13 cellular contexts compared by ENCODE assay signal in the genomic region with DNA sequence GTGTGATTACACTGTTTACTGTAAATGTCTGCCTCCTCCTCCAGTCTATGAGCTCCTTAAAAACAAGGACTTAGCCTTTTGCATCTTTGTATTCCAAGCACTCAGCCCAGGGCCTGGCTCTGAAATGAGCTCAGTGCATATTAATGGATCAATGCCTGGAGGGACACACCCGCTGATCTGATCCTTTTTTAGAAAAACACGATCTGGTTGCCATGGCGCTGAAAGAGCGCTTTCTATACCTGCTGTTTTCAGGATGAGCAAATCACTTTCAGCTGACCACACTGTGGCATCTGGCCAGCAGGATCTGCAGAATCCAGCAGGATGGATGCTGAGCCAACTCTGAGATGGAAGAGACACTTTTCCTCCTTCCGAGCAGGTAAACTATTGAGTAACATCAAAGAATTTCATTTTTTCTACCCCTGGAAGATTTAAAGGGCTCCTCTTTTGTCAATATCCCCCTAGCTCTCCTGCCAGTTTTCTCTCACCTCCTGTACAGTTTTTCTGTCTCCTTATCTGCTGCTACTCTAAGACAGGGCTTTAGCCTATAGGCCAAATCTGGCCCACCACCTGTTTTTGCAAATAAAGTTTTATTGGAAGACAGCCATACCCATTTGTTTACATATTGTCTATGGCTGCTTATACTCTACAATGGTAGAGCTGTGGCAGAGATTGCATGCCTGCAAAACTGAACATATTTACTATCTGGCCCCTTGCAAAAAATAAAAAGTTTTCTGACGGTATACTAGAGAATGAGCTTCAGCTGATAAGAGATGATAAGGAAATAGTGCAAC. TPM values are rescaled to one million over a fixed set of nuclear protein-coding genes. Genes with fewer than 3 reads are reported as not detected.
DNase-seq lines count a peak whose midpoint lies in the region; ATAC-seq and TF ChIP-seq lines count a peak whose summit lies in the region.
"Had no signal": no experiment of that assay in that cellular context is flagged by ENCODE, and none has a peak within 500 bp of the region (broad histone marks: within the 10 kb centered on the region; RNA-seq: fewer than 3 reads in every experiment).

No MANE protein-coding gene starts in this region.

- ATAC-seq in RWPE2 (ENCODE audit: low read depth): peak; percentile 85
- peak; percentile 89 for ATAC-seq in foreskin keratinocyte
- no peak for ATAC-seq in GM19324 (IDR thresholded peaks at IDR 0.05; ENCODE audit: low FRiP score, unreplicated experiment)
- ATAC-seq in HG02798 (IDR thresholded peaks at IDR 0.05; ENCODE audit: poor library complexity, unreplicated experiment): no peak
- ATAC-seq: T-helper 17 cell had no signal

- H3K27ac ChIP-seq in RWPE2 (ENCODE audit: poor library complexity, severe bottlenecking) (peak overlapping the region; percentile 2), foreskin keratinocyte (no peak overlapping the region), coronary artery (no peak overlapping the region)
- H3K27ac ChIP-seq: colonic mucosa had no signal

- DNase-seq in NCI-H82 (lab: John Stamatoyannopoulos, UW): peak; percentile 12
- no peak for DNase-seq in NCI-H82 treated with DMSO at 0.1 percent for 48 hours (lab: John Stamatoyannopoulos, UW; ENCODE audit: unreplicated experiment)
- peak; percentile 84 for DNase-seq in RWPE2 (ENCODE audit: low spot score)
- DNase-seq in foreskin keratinocyte: peak; percentile 82 to 94
- DNase-seq in superior temporal gyrus (ENCODE audit: extremely low spot score): peak; percentile 71
- no peak for DNase-seq in coronary artery (ENCODE audit: low spot score)
- DNase-seq: activated T-cell treated with anti-CD3 and anti-CD28 coated beads for 4 hours, colonic mucosa, kidney, MV-4-11, T-helper 17 cell had no signal

- H3K36me3 ChIP-seq in RWPE2 (ENCODE audit: low read depth): no peaks in the 10 kb centered on the region
- H3K36me3 ChIP-seq: colonic mucosa had no signal

- H3K4me3 ChIP-seq in RWPE2 (ENCODE audit: severe bottlenecking) (no peak overlapping the region), coronary artery (no peak overlapping the region)
- H3K4me3 ChIP-seq: colonic mucosa had no signal

- H3K4me1 ChIP-seq in RWPE2 (ENCODE audit: insufficient read depth, poor library complexity, severe bottlenecking) (peaks cover 10% of the 10 kb centered on the region), foreskin keratinocyte (peaks cover 6% of the 10 kb centered on the region)
- H3K4me1 ChIP-seq: colonic mucosa had no signal

- H3K9me3 ChIP-seq in RWPE2 (ENCODE audit: severe bottlenecking): peaks cover 2% of the 10 kb centered on the region
- H3K9me3 ChIP-seq: colonic mucosa had no signal

- TF ChIP-seq CTCF in RWPE2 (IDR thresholded peaks at IDR 0.05; ENCODE audit: poor library complexity, severe bottlenecking): no peak
- TF ChIP-seq CTCF in foreskin keratinocyte (conservative IDR thresholded peaks at IDR 0.05): no peak
- TF ChIP-seq CTCF in coronary artery (IDR thresholded peaks at IDR 0.05): no peak

- no peaks in the 10 kb centered on the region for H3K27me3 ChIP-seq in RWPE2 (ENCODE audit: insufficient read depth, poor library complexity, severe bottlenecking)
- H3K27me3 ChIP-seq in foreskin keratinocyte: no peaks in the 10 kb centered on the region
- H3K27me3 ChIP-seq: colonic mucosa had no signal

RNA-seq across cellular contexts. Expression of gene GARS1, which starts 37.6 kb away (rescaled TPM):
- total RNA-seq in foreskin keratinocyte: 223 and 308 TPM in 2 replicates
- polyA plus RNA-seq in foreskin keratinocyte: 237 and 318 TPM in 2 replicates

RNA-seq across cellular contexts. Expression of gene GGCT, which starts 52.4 kb away (rescaled TPM):
- 62.7 and 78.3 TPM in 2 replicates for total RNA-seq in foreskin keratinocyte
- 71.8 and 85.7 TPM in 2 replicates for polyA plus RNA-seq in foreskin keratinocyte

Comparison
In these comparisons a context has a peak if more than half of its experiments do, and no peak if none do; other contexts are left out.
1. DNase-seq: peak in NCI-H82 (single experiment), RWPE2 (single experiment), foreskin keratinocyte (2 of 2) and superior temporal gyrus (single experiment); none in NCI-H82 treated with DMSO at 0.1 percent for 48 hours (single experiment) and coronary artery (single experiment).
2. ATAC-seq: peak in RWPE2 (single experiment) and foreskin keratinocyte (single experiment); none in GM19324 (single experiment) and HG02798 (single experiment).